Comparison of ENCODE assay signal across 8 cellular contexts in genomic region chr3:126704494-126705214, GRCh38. TPM values are rescaled to one million over a fixed set of nuclear protein-coding genes. Genes with fewer than 3 reads are reported as not detected.
A peak's percentile ranks its signal among the peaks of the same experiment; 100 is the strongest.
DNase-seq lines count a peak whose midpoint lies in the region; ATAC-seq and TF ChIP-seq lines count a peak whose summit lies in the region.

No MANE protein-coding gene starts in this region.

- peaks cover 7% of the 10 kb centered on the region for H3K27me3 ChIP-seq in AG04450 (ENCODE audit: control insufficient read depth, insufficient read depth, low read length)
- no peaks in the 10 kb centered on the region for H3K27me3 ChIP-seq in mucosa of stomach (ENCODE audit: control insufficient read depth, insufficient read depth, low read length)

- CTCF ChIA-PET in AG04450 (lab: Charles Lee), result interaction anchor here (0.8 to 1.8 kb wide), 5 partner anchors 8 to 278 kb away, joined by 3 to 9 read pairs (median 5); partner anchors contain the start of gene PLXNA1

- no peak for TF ChIP-seq POLR2A in NB4 (IDR thresholded peaks at IDR 0.05; ENCODE audit: extremely low read depth, insufficient read length)

- peak; percentile 29 for ATAC-seq in GM18517 (IDR thresholded peaks at IDR 0.05; ENCODE audit: unreplicated experiment)
- ATAC-seq in GM18867 (IDR thresholded peaks at IDR 0.05; ENCODE audit: unreplicated experiment), result no peak

- no peak for TF ChIP-seq CTCF in AG04450 (IDR thresholded peaks at IDR 0.05; ENCODE audit: low read depth, low read length)
- no peak for TF ChIP-seq CTCF in NB4 (IDR thresholded peaks at IDR 0.05; ENCODE audit: low read depth, low read length)
- TF ChIP-seq CTCF in coronary artery (IDR thresholded peaks at IDR 0.05), result no peak

- POLR2A ChIA-PET in AG04450 (lab: Yijun Ruan, JAX), result no interaction called here

- no peak for DNase-seq in AG04450 (ENCODE audit: low read depth, low spot score)
- no peak for DNase-seq in NB4 (ENCODE audit: low read depth)
- DNase-seq in coronary artery (ENCODE audit: low spot score), result peak; percentile 79
- DNase-seq in dermis blood vessel endothelial cell, result no peak
- DNase-seq in LoVo (ENCODE audit: low spot score), result no peak

- peak overlapping the region; percentile 63 for H3K9ac ChIP-seq in mucosa of stomach (ENCODE audit: low read length)

- peaks cover 6% of the 10 kb centered on the region for H3K4me1 ChIP-seq in mucosa of stomach (ENCODE audit: control insufficient read depth, insufficient read depth, low read length)

- peak overlapping the region; percentile 90 for H3K4me3 ChIP-seq in AG04450 (ENCODE audit: low read depth, low read length)
- H3K4me3 ChIP-seq in NB4 (ENCODE audit: low read depth, low read length), result peak overlapping the region; percentile 64
- H3K4me3 ChIP-seq in coronary artery, result peak overlapping the region; percentile 97
- peak overlapping the region; percentile 82 for H3K4me3 ChIP-seq in mucosa of stomach (ENCODE audit: low read length)

- no peaks in the 10 kb centered on the region for H3K36me3 ChIP-seq in mucosa of stomach (ENCODE audit: control insufficient read depth, insufficient read depth, low read length)

- H3K27ac ChIP-seq in AG04450 (ENCODE audit: low read depth, low read length) (no peak overlapping the region), coronary artery (peak overlapping the region in 1 of 2 donors; percentile 59)

- no peaks in the 10 kb centered on the region; the same call in 1 of the 2 replicates for H3K9me3 ChIP-seq in AG04450 (ENCODE audit: control insufficient read depth, insufficient read depth, low read length)
- H3K9me3 ChIP-seq in mucosa of stomach (ENCODE audit: control insufficient read depth, low read length), result no peaks in the 10 kb centered on the region

RNA-seq across cellular contexts. Expression of gene CHCHD6, which starts 0.6 kb away (rescaled TPM):
- polyA plus RNA-seq in AG04450 (2011; rRNA removed), result 14.0 and 16.5 TPM in 2 replicates
- polyA minus RNA-seq in AG04450 (2011; rRNA and poly(A)+ RNA removed), result 6.7 and 7.1 TPM in 2 replicates
- 3.7 and 5.6 TPM in 2 replicates for total RNA-seq in dermis blood vessel endothelial cell

RNA-seq across cellular contexts. Expression of gene TXNRD3, which starts 49.7 kb away (rescaled TPM):
- 7.4 and 10.1 TPM in 2 replicates for polyA plus RNA-seq in AG04450 (2011; rRNA removed)
- 9.8 and 9.9 TPM in 2 replicates for polyA minus RNA-seq in AG04450 (2011; rRNA and poly(A)+ RNA removed)
- 7.3 and 9.4 TPM in 2 replicates for total RNA-seq in dermis blood vessel endothelial cell
